ENCODE assay signal across 10 cellular contexts in the genomic region with DNA sequence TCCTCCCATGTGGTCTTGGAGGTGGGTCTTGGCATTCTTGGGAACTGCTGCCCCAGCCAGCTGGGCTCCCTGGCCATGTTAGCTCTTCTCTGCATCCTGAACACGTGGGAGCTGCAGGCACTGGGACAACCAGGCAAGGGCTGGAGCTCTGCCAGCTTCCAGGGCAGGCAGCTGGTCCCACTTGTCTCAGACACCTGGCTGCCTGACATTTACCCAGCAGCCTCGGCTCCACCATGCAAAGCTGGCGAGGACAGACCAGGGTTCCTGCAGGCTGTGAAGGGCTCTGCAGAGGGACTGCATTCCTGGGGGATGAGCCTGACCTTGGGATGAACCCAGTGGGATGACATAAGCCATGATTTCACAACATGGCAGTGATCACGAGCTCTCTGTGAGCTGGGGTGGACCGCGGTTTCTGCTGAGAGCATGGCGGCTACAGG.
DNase-seq lines count a peak whose midpoint lies in the region; ATAC-seq and TF ChIP-seq lines count a peak whose summit lies in the region.
"Had no signal": no experiment of that assay in that cellular context is flagged by ENCODE, and none has a peak within 500 bp of the region (broad histone marks: within the 10 kb centered on the region; RNA-seq: fewer than 3 reads in every experiment).

No MANE protein-coding gene starts in this region.

- H3K4me1 Mint-ChIP-seq in osteocyte (ENCODE audit: unreplicated experiment), result no peaks in the 10 kb centered on the region

- no peak overlapping the region for H3K4me3 ChIP-seq in fibroblast of villous mesenchyme (ENCODE audit: low read depth, low read length)
- H3K4me3 ChIP-seq: dorsolateral prefrontal cortex had no signal

- DNase-seq in COLO668 (lab: John Stamatoyannopoulos, UW; ENCODE audit: unreplicated experiment) (peak; percentile 5), NCI-H526 treated with DMSO at 0.1 percent for 48 hours (lab: John Stamatoyannopoulos, UW) (peak; percentile 9), fibroblast of villous mesenchyme (ENCODE audit: low read depth) (peak; percentile 92), osteocyte (ENCODE audit: extremely low spot score, unreplicated experiment) (peak; percentile 68), NCI-H146 treated with DMSO at 0.1 percent for 48 hours (lab: John Stamatoyannopoulos, UW; ENCODE audit: unreplicated experiment) (no peak)
- DNase-seq: activated CD8-positive, alpha-beta T cell treated with anti-CD3 and anti-CD28 coated beads for 36 hours had no signal

- TF ChIP-seq POLR2A in GM18505 (IDR thresholded peaks at IDR 0.05; ENCODE audit: borderline replicate concordance, extremely low read depth, insufficient read depth, insufficient read length), result no peak

- peaks cover 9% of the 10 kb centered on the region for H3K9me3 Mint-ChIP-seq in osteocyte (ENCODE audit: unreplicated experiment)

- H3K4me3 Mint-ChIP-seq in osteocyte (ENCODE audit: unreplicated experiment), result no peak overlapping the region
- H3K4me3 Mint-ChIP-seq: activated CD8-positive, alpha-beta T cell treated with anti-CD3 and anti-CD28 coated beads for 36 hours had no signal

- no peak overlapping the region for H3K27ac Mint-ChIP-seq in osteocyte (ENCODE audit: unreplicated experiment)
- H3K27ac Mint-ChIP-seq: activated CD8-positive, alpha-beta T cell treated with anti-CD3 and anti-CD28 coated beads for 36 hours had no signal

- ATAC-seq in GM18505 (IDR thresholded peaks at IDR 0.05; ENCODE audit: unreplicated experiment) (no peak), HG03520 (IDR thresholded peaks at IDR 0.05; ENCODE audit: unreplicated experiment) (no peak), GM21360 (IDR thresholded peaks at IDR 0.05; ENCODE audit: unreplicated experiment) (no peak)
- ATAC-seq: activated CD8-positive, alpha-beta T cell treated with anti-CD3 and anti-CD28 coated beads for 36 hours had no signal

- no peaks in the 10 kb centered on the region for H3K36me3 Mint-ChIP-seq in osteocyte (ENCODE audit: unreplicated experiment)

- TF ChIP-seq CTCF in fibroblast of villous mesenchyme (IDR thresholded peaks at IDR 0.05; ENCODE audit: insufficient read depth, low read depth, low read length), result no peak
- no peak for TF ChIP-seq CTCF in osteocyte (IDR thresholded peaks at IDR 0.05)

- peaks cover 5% of the 10 kb centered on the region for H3K27me3 Mint-ChIP-seq in osteocyte (ENCODE audit: unreplicated experiment)
